In genomic region chr1:21334214-21335087, GRCh38 we compare ENCODE assay signal across 1 cellular context.
TF ChIP-seq lines count a peak whose summit lies in the region.

No MANE protein-coding gene starts in this region.

TF ChIP-seq in HEK293, 187 proteins besides CTCF, POLR2A, EP300 and RAD21 (continued from another document and continues in another):
- no peak for TF ChIP-seq ZNF280D (tag by site-specific recombination; IDR thresholded peaks at IDR 0.05)
- no peak for TF ChIP-seq ZNF239 (tag by site-specific recombination; IDR thresholded peaks at IDR 0.05)
- TF ChIP-seq ZBTB8A (tag by site-specific recombination; IDR thresholded peaks at IDR 0.05) = 0 out of 2 replicates have a peak, but pooled peaks have one; percentile 11
- no peak for TF ChIP-seq ZBTB49 (tag by site-specific recombination; IDR thresholded peaks at IDR 0.05; ENCODE audit: low read depth)
- 0 out of 2 replicates have a peak, but pooled peaks have one; percentile 24 for TF ChIP-seq ZBTB48 (tag by site-specific recombination; IDR thresholded peaks at IDR 0.05)
- no peak for TF ChIP-seq MZF1 (tag by site-specific recombination; IDR thresholded peaks at IDR 0.05; ENCODE audit: borderline replicate concordance)
- no peak for TF ChIP-seq ELK4 (IDR thresholded peaks at IDR 0.05; ENCODE audit: borderline replicate concordance, low read depth, low read length)
- peak; percentile 79 for TF ChIP-seq ZIC2 (tag by site-specific recombination; IDR thresholded peaks at IDR 0.05)
- peak; percentile 73; the same call in 1 of the 2 replicates for TF ChIP-seq ZNF2 (tag by site-specific recombination; IDR thresholded peaks at IDR 0.05)
- TF ChIP-seq GFI1B (tag by site-specific recombination; IDR thresholded peaks at IDR 0.05) = no peak
- TF ChIP-seq HOXD13 (CRISPR knock-in tag; IDR thresholded peaks at IDR 0.05; ENCODE audit: borderline replicate concordance) = no peak
- TF ChIP-seq ZNF366 (tag by site-specific recombination; conservative IDR thresholded peaks at IDR 0.05) = peak; percentile 33; the same call in 1 of the 2 replicates
- TF ChIP-seq RBAK (tag by site-specific recombination; IDR thresholded peaks at IDR 0.05) = no peak
- TF ChIP-seq ZNF624 (tag by site-specific recombination; IDR thresholded peaks at IDR 0.05) = no peak
- TF ChIP-seq ZBTB7A (tag by site-specific recombination; IDR thresholded peaks at IDR 0.05; ENCODE audit: low read depth) = no peak
- peak; percentile 87 for TF ChIP-seq ZNF623 (tag by site-specific recombination; IDR thresholded peaks at IDR 0.05)
- no peak for TF ChIP-seq ZNF585B (tag by site-specific recombination; IDR thresholded peaks at IDR 0.05)
- peak; percentile 35; the same call in 1 of the 2 replicates for TF ChIP-seq ZFHX2 (tag by site-specific recombination; conservative IDR thresholded peaks at IDR 0.05)
- TF ChIP-seq KLF1 (tag by site-specific recombination; IDR thresholded peaks at IDR 0.05) = peak; percentile 92
- TF ChIP-seq GLIS1 (tag by site-specific recombination; IDR thresholded peaks at IDR 0.05) = peak; percentile 40; the same call in 1 of the 2 replicates
- peak; percentile 43; the same call in 1 of the 2 replicates for TF ChIP-seq ZNF121 (tag by site-specific recombination; IDR thresholded peaks at IDR 0.05)
- no peak for TF ChIP-seq ZNF114 (tag by site-specific recombination; IDR thresholded peaks at IDR 0.05)
- TF ChIP-seq HIC1 (tag by site-specific recombination; IDR thresholded peaks at IDR 0.05) = peak; percentile 41; the same call in 1 of the 2 replicates
- no peak for TF ChIP-seq PRDM2 (tag by site-specific recombination; IDR thresholded peaks at IDR 0.05; ENCODE audit: borderline replicate concordance)
- 0 out of 2 replicates have a peak, but pooled peaks have one; percentile 40 for TF ChIP-seq ZNF24 (tag by site-specific recombination; IDR thresholded peaks at IDR 0.05)
- TF ChIP-seq ZNF792 (tag by site-specific recombination; IDR thresholded peaks at IDR 0.05) = no peak
- peak; percentile 42; the same call in 1 of the 2 replicates for TF ChIP-seq OSR2 (tag by site-specific recombination; IDR thresholded peaks at IDR 0.05)
- no peak for TF ChIP-seq ZNF561 (tag by site-specific recombination; IDR thresholded peaks at IDR 0.05; ENCODE audit: borderline replicate concordance)
- peak; percentile 71 for TF ChIP-seq SP2 (tag by site-specific recombination; IDR thresholded peaks at IDR 0.05)
- TF ChIP-seq ZSCAN30 (tag by site-specific recombination; IDR thresholded peaks at IDR 0.05) = no peak
- peak; percentile 77 for TF ChIP-seq SCRT2 (tag by site-specific recombination; IDR thresholded peaks at IDR 0.05)
- TF ChIP-seq KLF7 (tag by site-specific recombination; IDR thresholded peaks at IDR 0.05; ENCODE audit: borderline replicate concordance) = peak; percentile 97
- TF ChIP-seq ZFP37 (tag by site-specific recombination; IDR thresholded peaks at IDR 0.05) = peak; percentile 56
- peak; percentile 92 for TF ChIP-seq ZNF18 (tag by site-specific recombination; IDR thresholded peaks at IDR 0.05)
- peak; percentile 98 for TF ChIP-seq KLF8 (tag by site-specific recombination; IDR thresholded peaks at IDR 0.05)
- TF ChIP-seq ZNF449 (tag by site-specific recombination; IDR thresholded peaks at IDR 0.05) = peak; percentile 80
- TF ChIP-seq ZNF394 (tag by site-specific recombination; IDR thresholded peaks at IDR 0.05; ENCODE audit: borderline replicate concordance) = peak; percentile 28; the same call in 1 of the 2 replicates
- TF ChIP-seq ZNF610 (tag by site-specific recombination; IDR thresholded peaks at IDR 0.05; ENCODE audit: borderline replicate concordance) = no peak
- 0 out of 2 replicates have a peak, but pooled peaks have one; percentile 21 for TF ChIP-seq ZXDB (tag by site-specific recombination; IDR thresholded peaks at IDR 0.05)
- peak; percentile 56; the same call in 1 of the 2 replicates for TF ChIP-seq ZNF423 (tag by site-specific recombination; IDR thresholded peaks at IDR 0.05)
- no peak for TF ChIP-seq ZNF138 (tag by site-specific recombination; IDR thresholded peaks at IDR 0.05; ENCODE audit: borderline replicate concordance)
- TF ChIP-seq ZNF596 (tag by site-specific recombination; IDR thresholded peaks at IDR 0.05) = no peak
- peak; percentile 74 for TF ChIP-seq ZBTB17 (tag by site-specific recombination; IDR thresholded peaks at IDR 0.05)
- TF ChIP-seq SP7 (tag by site-specific recombination; IDR thresholded peaks at IDR 0.05) = peak; percentile 12; the same call in 1 of the 2 replicates
